25 cellular contexts compared by ENCODE assay signal in the genomic region with DNA sequence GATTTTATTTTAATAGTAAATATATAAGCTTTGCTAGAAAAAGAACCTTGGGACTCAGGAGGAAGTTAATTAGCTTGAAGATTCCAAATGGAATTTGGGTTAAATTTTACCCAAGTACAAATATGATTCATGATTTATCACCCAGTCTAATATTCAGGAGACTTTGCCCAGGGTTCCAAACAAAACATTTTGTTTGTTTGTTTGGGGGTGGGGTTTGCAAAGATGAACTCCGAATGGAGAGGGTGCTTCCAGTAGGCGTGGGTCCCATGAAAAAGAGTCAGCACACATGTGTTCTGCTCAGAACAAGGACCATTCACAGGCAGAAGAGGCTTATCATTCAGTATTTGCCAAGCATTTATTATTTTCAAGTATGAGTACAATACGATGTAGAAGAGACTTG. TPM values are rescaled to one million over a fixed set of nuclear protein-coding genes. Genes with fewer than 3 reads are reported as not detected.
"Had no signal": no experiment of that assay in that cellular context is flagged by ENCODE, and none has a peak within 500 bp of the region (broad histone marks: within the 10 kb centered on the region; RNA-seq: fewer than 3 reads in every experiment).

No MANE protein-coding gene starts in this region.

- H3K4me1 Mint-ChIP-seq: memory B cell, natural killer cell had no signal

- FAIRE-seq: colon, frontal cortex, kidney had no signal

- H3K9me3 ChIP-seq: left ventricle myocardium inferior, lower lobe of right lung, ovary, psoas muscle, stomach, thyroid gland, vagina had no signal

- H3K4me1 ChIP-seq: left ventricle myocardium inferior, lower lobe of right lung, psoas muscle, stomach, thyroid gland, vagina had no signal

- H3K4me3 Mint-ChIP-seq: memory B cell, natural killer cell had no signal

- H3K4me3 ChIP-seq: dorsolateral prefrontal cortex, left ventricle myocardium inferior, lower lobe of right lung, ovary, psoas muscle, skin epidermis, stomach, thyroid gland, vagina had no signal

- H3K27me3 Mint-ChIP-seq: memory B cell had no signal

- H3K36me3 ChIP-seq: left ventricle myocardium inferior, lower lobe of right lung, ovary, stomach, thyroid gland, vagina had no signal

- H3K27ac Mint-ChIP-seq: memory B cell, natural killer cell had no signal

- DNase-seq: dorsolateral prefrontal cortex; effector CD4-positive, alpha-beta T cell; head of caudate nucleus; kidney; left cardiac atrium; left ventricle myocardium inferior; lower lobe of right lung; natural killer cell; occipital lobe; ovary; posterior cingulate gyrus; psoas muscle; right cardiac atrium; stimulated activated CD4-positive, alpha-beta T cell treated with anti-CD3 and anti-CD28 coated beads, Interleukin-1b, Interleukin-23, amount 100 ng/mL, for 48 hours; stimulated activated CD4-positive, alpha-beta T cell treated with anti-CD3 and anti-CD28 coated beads, Interleukin-4, amount 100 ng/mL, for 1 hour; stimulated activated CD8-positive, alpha-beta memory T cell treated with anti-CD3 and anti-CD28 coated beads, Interleukin-4, amount 100 ng/mL, for 48 hours; stimulated activated naive CD4-positive, alpha-beta T cell; stomach; thyroid gland; trophoblast cell had no signal

- H3K27ac ChIP-seq: dorsolateral prefrontal cortex, left ventricle myocardium inferior, lower lobe of right lung, ovary, psoas muscle, skin epidermis, stomach, thyroid gland, vagina had no signal

- H3K27me3 ChIP-seq: dorsolateral prefrontal cortex, ovary, stomach, thyroid gland, vagina had no signal

- H3K36me3 Mint-ChIP-seq: memory B cell, natural killer cell had no signal

RNA-seq across cellular contexts. Expression of a gene that starts 23.5 kb away (rescaled TPM):
- total RNA-seq: natural killer cell had no signal
